1 cellular context compared by ENCODE assay signal in the genomic region with DNA sequence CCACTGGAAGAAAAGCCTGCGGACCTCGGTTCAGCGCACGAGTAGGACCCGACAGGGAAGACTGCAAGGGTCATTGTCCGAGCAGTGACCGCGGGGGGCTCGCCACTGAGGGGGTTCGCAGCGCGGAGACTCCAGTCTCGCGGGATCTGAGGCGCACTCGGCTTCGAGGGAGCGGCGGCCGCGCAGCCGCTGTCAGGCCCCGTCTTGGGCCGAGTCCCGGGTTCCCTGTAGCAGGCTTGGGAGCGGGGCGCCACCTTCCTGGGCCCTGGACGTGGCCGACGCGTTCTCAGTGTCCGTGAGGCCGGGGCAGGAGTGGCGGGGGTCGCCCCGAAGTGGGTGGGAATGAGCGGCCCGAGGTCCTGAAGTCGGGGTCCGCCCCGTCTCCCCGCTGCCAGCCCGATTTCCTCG.
TF ChIP-seq lines count a peak whose summit lies in the region.

No MANE protein-coding gene starts in this region.

TF ChIP-seq in HEK293, 187 proteins besides CTCF, POLR2A, EP300 and RAD21 (continued from another document and continues in another):
- TF ChIP-seq, protein P1, sequence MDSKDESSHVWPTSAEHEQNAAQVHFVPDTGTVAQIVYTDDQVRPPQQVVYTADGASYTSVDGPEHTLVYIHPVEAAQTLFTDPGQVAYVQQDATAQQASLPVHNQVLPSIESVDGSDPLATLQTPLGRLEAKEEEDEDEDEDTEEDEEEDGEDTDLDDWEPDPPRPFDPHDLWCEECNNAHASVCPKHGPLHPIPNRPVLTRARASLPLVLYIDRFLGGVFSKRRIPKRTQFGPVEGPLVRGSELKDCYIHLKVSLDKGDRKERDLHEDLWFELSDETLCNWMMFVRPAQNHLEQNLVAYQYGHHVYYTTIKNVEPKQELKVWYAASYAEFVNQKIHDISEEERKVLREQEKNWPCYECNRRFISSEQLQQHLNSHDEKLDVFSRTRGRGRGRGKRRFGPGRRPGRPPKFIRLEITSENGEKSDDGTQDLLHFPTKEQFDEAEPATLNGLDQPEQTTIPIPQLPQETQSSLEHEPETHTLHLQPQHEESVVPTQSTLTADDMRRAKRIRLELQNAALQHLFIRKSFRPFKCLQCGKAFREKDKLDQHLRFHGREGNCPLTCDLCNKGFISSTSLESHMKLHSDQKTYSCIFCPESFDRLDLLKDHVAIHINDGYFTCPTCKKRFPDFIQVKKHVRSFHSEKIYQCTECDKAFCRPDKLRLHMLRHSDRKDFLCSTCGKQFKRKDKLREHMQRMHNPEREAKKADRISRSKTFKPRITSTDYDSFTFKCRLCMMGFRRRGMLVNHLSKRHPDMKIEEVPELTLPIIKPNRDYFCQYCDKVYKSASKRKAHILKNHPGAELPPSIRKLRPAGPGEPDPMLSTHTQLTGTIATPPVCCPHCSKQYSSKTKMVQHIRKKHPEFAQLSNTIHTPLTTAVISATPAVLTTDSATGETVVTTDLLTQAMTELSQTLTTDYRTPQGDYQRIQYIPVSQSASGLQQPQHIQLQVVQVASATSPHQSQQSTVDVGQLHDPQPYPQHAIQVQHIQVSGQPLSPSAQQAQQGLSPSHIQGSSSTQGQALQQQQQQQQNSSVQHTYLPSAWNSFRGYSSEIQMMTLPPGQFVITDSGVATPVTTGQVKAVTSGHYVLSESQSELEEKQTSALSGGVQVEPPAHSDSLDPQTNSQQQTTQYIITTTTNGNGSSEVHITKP (tag by site-specific recombination; IDR thresholded peaks at IDR 0.05): peak; percentile 31; the same call in 1 of the 2 replicates
- TF ChIP-seq ZNF624 (tag by site-specific recombination; IDR thresholded peaks at IDR 0.05) (no peak), ZNF707 (tag by site-specific recombination; IDR thresholded peaks at IDR 0.05) (no peak), ZNF580 (tag by site-specific recombination; IDR thresholded peaks at IDR 0.05) (0 out of 2 replicates have a peak, but pooled peaks have one; percentile 20), ZNF248 (tag by site-specific recombination; IDR thresholded peaks at IDR 0.05) (no peak), ZSCAN23 (tag by site-specific recombination; IDR thresholded peaks at IDR 0.05) (peak; percentile 81; the same call in 1 of the 2 replicates), ZBTB26 (tag by site-specific recombination; optimal IDR thresholded peaks at IDR 0.05) (no peak), ZNF544 (tag by site-specific recombination; IDR thresholded peaks at IDR 0.05) (no peak), ZFHX2 (tag by site-specific recombination; conservative IDR thresholded peaks at IDR 0.05) (peak; percentile 35), HIC1 (tag by site-specific recombination; IDR thresholded peaks at IDR 0.05) (no peak), ZNF223 (tag by site-specific recombination; IDR thresholded peaks at IDR 0.05) (no peak), SP3 (tag by site-specific recombination; IDR thresholded peaks at IDR 0.05) (no peak), PRDM1 (tag by site-specific recombination; IDR thresholded peaks at IDR 0.05) (no peak), ZFP37 (tag by site-specific recombination; IDR thresholded peaks at IDR 0.05) (peak; percentile 86), ZNF138 (tag by site-specific recombination; IDR thresholded peaks at IDR 0.05; ENCODE audit: borderline replicate concordance) (no peak), ZNF843 (tag by site-specific recombination; IDR thresholded peaks at IDR 0.05) (peak; percentile 63; the same call in 1 of the 2 replicates), ZNF280C (tag by site-specific recombination; IDR thresholded peaks at IDR 0.05) (no peak), ZNF623 (tag by site-specific recombination; IDR thresholded peaks at IDR 0.05) (no peak), ZEB2 (tag by site-specific recombination; IDR thresholded peaks at IDR 0.05) (peak; percentile 91), SCRT2 (tag by site-specific recombination; IDR thresholded peaks at IDR 0.05) (no peak), ZNF366 (tag by site-specific recombination; conservative IDR thresholded peaks at IDR 0.05) (no peak), ZNF121 (tag by site-specific recombination; IDR thresholded peaks at IDR 0.05) (peak; percentile 68), ZNF747 (tag by site-specific recombination; IDR thresholded peaks at IDR 0.05) (no peak), ZNF404 (tag by site-specific recombination; IDR thresholded peaks at IDR 0.05) (no peak), ZNF473 (tag by site-specific recombination; IDR thresholded peaks at IDR 0.05) (peak; percentile 48; the same call in 1 of the 2 replicates), YY1 (tag by site-specific recombination; IDR thresholded peaks at IDR 0.05) (no peak; the same call in none of the 2 replicates), ZNF76 (tag by site-specific recombination; IDR thresholded peaks at IDR 0.05; ENCODE audit: borderline replicate concordance, low read depth) (no peak), ZNF221 (tag by site-specific recombination; IDR thresholded peaks at IDR 0.05; ENCODE audit: borderline replicate concordance) (no peak), GLIS1 (tag by site-specific recombination; IDR thresholded peaks at IDR 0.05) (no peak; the same call in none of the 2 replicates), HOXA7 (CRISPR knock-in tag; IDR thresholded peaks at IDR 0.05; ENCODE audit: borderline replicate concordance) (no peak), ZNF600 (tag by site-specific recombination; IDR thresholded peaks at IDR 0.05) (peak; percentile 90), ZNF19 (tag by site-specific recombination; IDR thresholded peaks at IDR 0.05; ENCODE audit: low read depth) (no peak), ZFP3 (tag by site-specific recombination; IDR thresholded peaks at IDR 0.05; ENCODE audit: low read depth) (no peak), ZNF2 (tag by site-specific recombination; IDR thresholded peaks at IDR 0.05) (peak; percentile 92), ZNF350 (tag by site-specific recombination; IDR thresholded peaks at IDR 0.05) (no peak), ZNF16 (tag by site-specific recombination; IDR thresholded peaks at IDR 0.05; ENCODE audit: low read depth) (no peak), GLI2 (tag by site-specific recombination; IDR thresholded peaks at IDR 0.05; ENCODE audit: borderline replicate concordance, low read depth) (no peak), ZNF274 (IDR thresholded peaks at IDR 0.05; ENCODE audit: low read length) (no peak), ZNF274 (tag by site-specific recombination; IDR thresholded peaks at IDR 0.05; ENCODE audit: borderline replicate concordance) (no peak), ZBTB20 (tag by site-specific recombination; IDR thresholded peaks at IDR 0.05) (peak; percentile 100), KLF7 (tag by site-specific recombination; IDR thresholded peaks at IDR 0.05; ENCODE audit: borderline replicate concordance) (0 out of 2 replicates have a peak, but pooled peaks have one; percentile 75), ZSCAN30 (tag by site-specific recombination; IDR thresholded peaks at IDR 0.05) (no peak), SP2 (tag by site-specific recombination; IDR thresholded peaks at IDR 0.05) (peak; percentile 33; the same call in 1 of the 2 replicates), ZNF560 (tag by site-specific recombination; IDR thresholded peaks at IDR 0.05; ENCODE audit: borderline replicate concordance) (no peak), ZNF701 (tag by site-specific recombination; IDR thresholded peaks at IDR 0.05) (no peak), ZNF146 (tag by site-specific recombination; IDR thresholded peaks at IDR 0.05) (peak; percentile 40; the same call in 1 of the 2 replicates), SALL2 (tag by site-specific recombination; IDR thresholded peaks at IDR 0.05; ENCODE audit: borderline replicate concordance) (no peak), SCRT1 (tag by site-specific recombination; IDR thresholded peaks at IDR 0.05; ENCODE audit: borderline replicate concordance) (no peak), ZNF792 (tag by site-specific recombination; IDR thresholded peaks at IDR 0.05) (no peak)
- TF ChIP-seq, protein P2, sequence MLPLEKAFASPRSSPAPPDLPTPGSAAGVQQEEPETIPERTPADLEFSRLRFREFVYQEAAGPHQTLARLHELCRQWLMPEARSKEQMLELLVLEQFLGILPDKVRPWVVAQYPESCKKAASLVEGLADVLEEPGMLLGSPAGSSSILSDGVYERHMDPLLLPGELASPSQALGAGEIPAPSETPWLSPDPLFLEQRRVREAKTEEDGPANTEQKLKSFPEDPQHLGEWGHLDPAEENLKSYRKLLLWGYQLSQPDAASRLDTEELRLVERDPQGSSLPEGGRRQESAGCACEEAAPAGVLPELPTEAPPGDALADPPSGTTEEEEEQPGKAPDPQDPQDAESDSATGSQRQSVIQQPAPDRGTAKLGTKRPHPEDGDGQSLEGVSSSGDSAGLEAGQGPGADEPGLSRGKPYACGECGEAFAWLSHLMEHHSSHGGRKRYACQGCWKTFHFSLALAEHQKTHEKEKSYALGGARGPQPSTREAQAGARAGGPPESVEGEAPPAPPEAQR (tag by site-specific recombination; IDR thresholded peaks at IDR 0.05): no peak
- TF ChIP-seq, protein P3, sequence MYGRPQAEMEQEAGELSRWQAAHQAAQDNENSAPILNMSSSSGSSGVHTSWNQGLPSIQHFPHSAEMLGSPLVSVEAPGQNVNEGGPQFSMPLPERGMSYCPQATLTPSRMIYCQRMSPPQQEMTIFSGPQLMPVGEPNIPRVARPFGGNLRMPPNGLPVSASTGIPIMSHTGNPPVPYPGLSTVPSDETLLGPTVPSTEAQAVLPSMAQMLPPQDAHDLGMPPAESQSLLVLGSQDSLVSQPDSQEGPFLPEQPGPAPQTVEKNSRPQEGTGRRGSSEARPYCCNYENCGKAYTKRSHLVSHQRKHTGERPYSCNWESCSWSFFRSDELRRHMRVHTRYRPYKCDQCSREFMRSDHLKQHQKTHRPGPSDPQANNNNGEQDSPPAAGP (tag by site-specific recombination; IDR thresholded peaks at IDR 0.05): peak; percentile 69; the same call in 1 of the 2 replicates
- TF ChIP-seq, protein P4, sequence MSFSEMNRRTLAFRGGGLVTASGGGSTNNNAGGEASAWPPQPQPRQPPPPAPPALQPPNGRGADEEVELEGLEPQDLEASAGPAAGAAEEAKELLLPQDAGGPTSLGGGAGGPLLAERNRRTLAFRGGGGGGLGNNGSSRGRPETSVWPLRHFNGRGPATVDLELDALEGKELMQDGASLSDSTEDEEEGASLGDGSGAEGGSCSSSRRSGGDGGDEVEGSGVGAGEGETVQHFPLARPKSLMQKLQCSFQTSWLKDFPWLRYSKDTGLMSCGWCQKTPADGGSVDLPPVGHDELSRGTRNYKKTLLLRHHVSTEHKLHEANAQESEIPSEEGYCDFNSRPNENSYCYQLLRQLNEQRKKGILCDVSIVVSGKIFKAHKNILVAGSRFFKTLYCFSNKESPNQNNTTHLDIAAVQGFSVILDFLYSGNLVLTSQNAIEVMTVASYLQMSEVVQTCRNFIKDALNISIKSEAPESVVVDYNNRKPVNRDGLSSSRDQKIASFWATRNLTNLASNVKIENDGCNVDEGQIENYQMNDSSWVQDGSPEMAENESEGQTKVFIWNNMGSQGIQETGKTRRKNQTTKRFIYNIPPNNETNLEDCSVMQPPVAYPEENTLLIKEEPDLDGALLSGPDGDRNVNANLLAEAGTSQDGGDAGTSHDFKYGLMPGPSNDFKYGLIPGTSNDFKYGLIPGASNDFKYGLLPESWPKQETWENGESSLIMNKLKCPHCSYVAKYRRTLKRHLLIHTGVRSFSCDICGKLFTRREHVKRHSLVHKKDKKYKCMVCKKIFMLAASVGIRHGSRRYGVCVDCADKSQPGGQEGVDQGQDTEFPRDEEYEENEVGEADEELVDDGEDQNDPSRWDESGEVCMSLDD (tag by site-specific recombination; IDR thresholded peaks at IDR 0.05): peak; percentile 88; the same call in 1 of the 2 replicates
